7 cellular contexts compared by ENCODE assay signal in the genomic region with DNA sequence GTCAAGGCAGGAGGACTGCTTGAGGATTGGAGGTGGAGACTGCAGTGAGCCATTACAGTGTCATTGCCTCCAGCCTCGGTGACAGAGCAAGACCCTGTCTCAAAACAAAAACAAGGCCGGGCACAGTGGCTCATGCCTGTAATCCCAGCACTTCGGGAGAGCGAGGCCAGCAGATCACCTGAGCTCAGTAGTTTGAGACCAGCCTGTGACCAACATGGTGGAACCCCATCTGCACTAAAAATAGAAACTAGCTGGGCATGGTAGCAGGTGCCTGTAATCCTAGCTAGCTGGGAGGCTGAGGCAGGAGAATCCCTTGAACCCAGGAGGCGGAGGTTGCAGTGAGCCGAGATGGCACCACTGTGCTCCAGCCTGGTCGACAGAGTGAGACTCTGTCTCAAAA.
A peak's percentile ranks its signal among the peaks of the same experiment; 100 is the strongest.
DNase-seq lines count a peak whose midpoint lies in the region; TF ChIP-seq lines count a peak whose summit lies in the region.
"Not testable (repeated sequence)": the region's sequence is repeated elsewhere in the genome, so short reads cannot be mapped to it uniquely, and the experiment has no call there.

No MANE protein-coding gene starts in this region.

- not testable (repeated sequence) for TF ChIP-seq CTCF in KMS-11 (conservative IDR thresholded peaks at IDR 0.05; ENCODE audit: low read depth, low read length); MCF 10A (IDR thresholded peaks at IDR 0.05; ENCODE audit: unreplicated experiment); dorsolateral prefrontal cortex (IDR thresholded peaks at IDR 0.05 in 54 of 56, conservative IDR thresholded peaks at IDR 0.05 in 2 of 56; ENCODE audit: low read depth in 1 of 56, partially characterized antibody in 56 of 56); liver (IDR thresholded peaks at IDR 0.05; ENCODE audit: low read depth, low read length, missing input control); progenitor cell of endocrine pancreas (IDR thresholded peaks at IDR 0.05; ENCODE audit: unreplicated experiment)

- not testable (repeated sequence) for H3K36me3 ChIP-seq in KMS-11 (ENCODE audit: insufficient read depth); liver (ENCODE audit: control insufficient read depth in 4 of 4, insufficient read depth in 3 of 4, low read depth in 1 of 4, low read length in 3 of 4); skeletal muscle tissue (ENCODE audit: control insufficient read depth in 3 of 3, insufficient read depth in 3 of 3, low read length in 3 of 3)

- peaks cover 63% of the 10 kb centered on the region for H3K36me3 Mint-ChIP-seq in MCF 10A (ENCODE audit: insufficient read depth, unreplicated experiment)
- peaks cover 22% of the 10 kb centered on the region for H3K36me3 Mint-ChIP-seq in progenitor cell of endocrine pancreas (ENCODE audit: insufficient read depth)

- peak; percentile 38 for DNase-seq in NCI-H774 (lab: John Stamatoyannopoulos, UW)
- DNase-seq in MCF 10A (ENCODE audit: unreplicated experiment); dorsolateral prefrontal cortex; progenitor cell of endocrine pancreas (ENCODE audit: low spot score, unreplicated experiment): not testable (repeated sequence)

- H4K20me1 ChIP-seq in KMS-11 (ENCODE audit: insufficient read depth), result not testable (repeated sequence)

- H3K27me3 Mint-ChIP-seq in MCF 10A (ENCODE audit: insufficient read depth, unreplicated experiment); progenitor cell of endocrine pancreas: not testable (repeated sequence)

- H3K27ac Mint-ChIP-seq in MCF 10A (ENCODE audit: low read depth, unreplicated experiment), result peak overlapping the region; percentile 37
- H3K27ac Mint-ChIP-seq in progenitor cell of endocrine pancreas, result peak overlapping the region; percentile 62

- H3K27ac ChIP-seq in KMS-11 (peak overlapping the region; percentile 9; the same call in 1 of the 2 replicates), dorsolateral prefrontal cortex (peak overlapping the region; percentile 19 to 95 (median 89)), skeletal muscle tissue (ENCODE audit: low read depth, low read length) (peak overlapping the region; percentile 55)
- not testable (repeated sequence) for H3K27ac ChIP-seq in liver (ENCODE audit: low read depth in 1 of 2, low read length in 2 of 2)

- H3K79me2 ChIP-seq in KMS-11 (ENCODE audit: insufficient read depth, low read depth), result not testable (repeated sequence)

- not testable (repeated sequence) for TF ChIP-seq RAD21 in liver (IDR thresholded peaks at IDR 0.05)

- H3K4me1 ChIP-seq in KMS-11 (ENCODE audit: low read depth, poor library complexity, severe bottlenecking), result peaks cover 24% of the 10 kb centered on the region
- not testable (repeated sequence) for H3K4me1 ChIP-seq in liver (ENCODE audit: control insufficient read depth in 4 of 4, insufficient read depth in 4 of 4, low read length in 3 of 4)
- H3K4me1 ChIP-seq in skeletal muscle tissue (ENCODE audit: control insufficient read depth in 3 of 3, insufficient read depth in 3 of 3, low read length in 3 of 3), result peaks cover 4 to 12% (median 7%) of the 10 kb centered on the region in 3 donors

- H3K4me3 Mint-ChIP-seq in MCF 10A (ENCODE audit: unreplicated experiment); progenitor cell of endocrine pancreas (ENCODE audit: low read depth): not testable (repeated sequence)

- peaks cover 16% of the 10 kb centered on the region for H3K4me1 Mint-ChIP-seq in MCF 10A (ENCODE audit: insufficient read depth, unreplicated experiment)
- H3K4me1 Mint-ChIP-seq in progenitor cell of endocrine pancreas (ENCODE audit: low read depth), result not testable (repeated sequence)

- intact Hi-C loops in MCF 10A (cut with micrococcal nuclease); dorsolateral prefrontal cortex (cut with DNase I): not testable (repeated sequence)

- CTCF ChIA-PET in MCF 10A (lab: Yijun Ruan, JAX), result not testable (repeated sequence)

- not testable (repeated sequence) for H3K9ac ChIP-seq in KMS-11; liver (ENCODE audit: low read depth in 1 of 2, low read length in 2 of 2); skeletal muscle tissue (ENCODE audit: low read depth in 1 of 3, low read length in 3 of 3)

- not testable (repeated sequence) for H3K9me3 ChIP-seq in liver (ENCODE audit: control insufficient read depth in 4 of 4, low read length in 3 of 4); skeletal muscle tissue (ENCODE audit: control insufficient read depth in 3 of 3, low read length in 3 of 3)

- H3K4me2 ChIP-seq in KMS-11, result peak overlapping the region; percentile 33; the same call in 1 of the 2 replicates

- H2AFZ ChIP-seq in KMS-11 (ENCODE audit: low read depth), result not testable (repeated sequence)

- not testable (repeated sequence) for H3K27me3 ChIP-seq in KMS-11 (ENCODE audit: insufficient read depth, low read depth); dorsolateral prefrontal cortex; liver (ENCODE audit: control insufficient read depth in 4 of 4, insufficient read depth in 4 of 4, low read length in 3 of 4); skeletal muscle tissue (ENCODE audit: control insufficient read depth in 3 of 3, insufficient read depth in 3 of 3, low read length in 3 of 3)

- not testable (repeated sequence) for H3K4me3 ChIP-seq in KMS-11 (IDR thresholded peaks at IDR 0.05; ENCODE audit: insufficient read depth, low read depth, low read length); liver (ENCODE audit: low read depth in 1 of 3, low read length in 3 of 3); skeletal muscle tissue (ENCODE audit: low read length in 3 of 3)
- H3K4me3 ChIP-seq in dorsolateral prefrontal cortex, result peak overlapping the region in 4 of 59 donors; percentile 13 to 42 (median 18)

- WGBS in liver, result 96% methylated on average over 7 of the region's 7 CpGs

- not testable (repeated sequence) for H3K9me3 Mint-ChIP-seq in MCF 10A (ENCODE audit: unreplicated experiment); progenitor cell of endocrine pancreas (ENCODE audit: low read depth)

- POLR2A ChIA-PET in MCF 10A (lab: Yijun Ruan, JAX), result interaction anchor here (0.9 to 1.9 kb wide), 7 partner anchors 8 to 323 kb away, joined by 3 to 8 read pairs (median 4); a partner anchor contains a TSS

- BruUV-seq in MCF 10A (replicated peaks; lab: Mats Ljungman, UMichigan), result not testable (repeated sequence)

TF ChIP-seq in liver, 16 proteins besides CTCF, POLR2A, EP300 and RAD21:
- TF ChIP-seq TAF1 (conservative IDR thresholded peaks at IDR 0.05), result peak; percentile 3
